In the genomic region with DNA sequence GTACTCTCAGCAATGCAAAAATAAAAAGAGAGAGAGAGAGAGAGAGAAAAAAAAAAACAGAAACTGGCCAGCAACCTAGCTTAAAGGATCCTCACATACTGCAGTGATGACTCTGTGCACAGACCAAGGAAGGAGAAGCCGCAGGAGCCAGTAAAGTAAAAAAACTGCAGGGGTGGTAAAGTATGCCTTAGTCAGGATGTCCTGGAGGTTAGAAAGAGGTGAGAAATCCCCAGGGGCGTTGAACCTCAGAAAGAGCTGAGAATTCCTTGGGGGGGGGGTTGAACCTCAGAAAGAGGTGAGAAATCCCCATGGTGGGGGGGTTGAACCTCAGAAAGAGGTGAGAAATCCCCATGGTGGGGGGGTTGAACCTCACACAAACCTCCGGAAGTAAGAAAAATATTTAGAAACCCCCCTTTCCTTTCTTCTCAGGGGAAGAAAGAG, we compare ENCODE assay signal across 8 cellular contexts. TPM values are rescaled to one million over a fixed set of nuclear protein-coding genes. Genes with fewer than 3 reads are reported as not detected.
DNase-seq lines count a peak whose midpoint lies in the region; ATAC-seq lines count a peak whose summit lies in the region.

No MANE protein-coding gene starts in this region.

- H4K91ac ChIP-seq in mesenchymal stem cell (ENCODE audit: low read length), result no peak overlapping the region

- ATAC-seq in HG02759 (IDR thresholded peaks at IDR 0.05; ENCODE audit: unreplicated experiment), result peak; percentile 65
- peak; percentile 78 to 95 for ATAC-seq in activated naive CD4-positive, alpha-beta T cell treated with anti-CD3 and anti-CD28 coated beads, Interleukin-2, amount 50 U/mL, for 72 hours

- H2BK15ac ChIP-seq in mesenchymal stem cell (ENCODE audit: low read depth, poor library complexity, severe bottlenecking), result no peak overlapping the region

- no peak overlapping the region for H2BK120ac ChIP-seq in mesenchymal stem cell (ENCODE audit: low read depth, low read length)

- WGBS in mesenchymal stem cell, result 0% methylated on average over 1 of the region's 3 CpGs

- no peak overlapping the region for H3K4me3 ChIP-seq in mesenchymal stem cell (ENCODE audit: insufficient read depth in 1 of 2, low read depth in 1 of 2, low read length in 2 of 2)

- peak overlapping the region; percentile 49 for H3K4me2 ChIP-seq in mesenchymal stem cell (ENCODE audit: low read length, poor library complexity, severe bottlenecking)

- H4K8ac ChIP-seq in mesenchymal stem cell (ENCODE audit: low read length), result no peak overlapping the region

- no peak overlapping the region for H2AK5ac ChIP-seq in mesenchymal stem cell (ENCODE audit: low read length, severe bottlenecking)

- H3K79me1 ChIP-seq in mesenchymal stem cell (replicated peaks; ENCODE audit: low read length, poor library complexity, severe bottlenecking), result no peaks in the 10 kb centered on the region

- H3K9me3 Mint-ChIP-seq in activated naive CD4-positive, alpha-beta T cell treated with anti-CD3 and anti-CD28 coated beads, Interleukin-2, amount 50 U/mL, for 72 hours, result no peaks in the 10 kb centered on the region

- H3K27me3 ChIP-seq in mesenchymal stem cell (ENCODE audit: control insufficient read depth in 1 of 2, insufficient read depth in 1 of 2, low read length in 2 of 2), result peaks cover 0 to 18% of the 10 kb centered on the region in 2 experiments

- H3K18ac ChIP-seq in mesenchymal stem cell (ENCODE audit: low read depth in 1 of 2, low read length in 2 of 2), result no peak overlapping the region

- no peaks in the 10 kb centered on the region for H3K36me3 ChIP-seq in mesenchymal stem cell (ENCODE audit: control insufficient read depth in 1 of 2, insufficient read depth in 2 of 2, low read depth in 1 of 2, low read length in 2 of 2)

- H2BK12ac ChIP-seq in mesenchymal stem cell (ENCODE audit: low read length in 2 of 2), result no peak overlapping the region

- no peak overlapping the region for H2BK5ac ChIP-seq in mesenchymal stem cell (ENCODE audit: low read depth, low read length, poor library complexity, severe bottlenecking)

- H3K23ac ChIP-seq in mesenchymal stem cell (ENCODE audit: low read length in 2 of 2), result no peak overlapping the region

- H2AFZ ChIP-seq in mesenchymal stem cell (ENCODE audit: low read depth, low read length), result no peak overlapping the region

- peak overlapping the region; percentile 97 for H3K27ac ChIP-seq in mesenchymal stem cell (ENCODE audit: low read length, poor library complexity, severe bottlenecking)

- peak overlapping the region in 1 of 2 donors; percentile 83 for H3K27ac Mint-ChIP-seq in activated naive CD4-positive, alpha-beta T cell treated with anti-CD3 and anti-CD28 coated beads, Interleukin-2, amount 50 U/mL, for 72 hours

- peak; percentile 53 for DNase-seq in EL
- DNase-seq in activated naive CD4-positive, alpha-beta T cell treated with anti-CD3 and anti-CD28 coated beads, Interleukin-2, amount 50 U/mL, for 72 hours (ENCODE audit: low spot score in 2 of 2), result peak in 1 of 2 donors; percentile 62
- DNase-seq in mesenchymal stem cell, result peak; percentile 44
- DNase-seq in NCI-H1694 treated with DMSO at 0.1 percent for 48 hours (lab: John Stamatoyannopoulos, UW), result no peak
- DNase-seq in SW 1271 (lab: John Stamatoyannopoulos, UW), result no peak
- DNase-seq in cardiac septum (ENCODE audit: low spot score), result no peak
- DNase-seq in midbrain (lab: John Stamatoyannopoulos, UW), result no peak

- no peak overlapping the region for H3K4ac ChIP-seq in mesenchymal stem cell (ENCODE audit: low read depth in 1 of 2, low read length in 2 of 2)

- no peaks in the 10 kb centered on the region for H3K4me1 ChIP-seq in mesenchymal stem cell (ENCODE audit: control insufficient read depth, insufficient read depth, low read depth, low read length)

- no peak overlapping the region for H3K14ac ChIP-seq in mesenchymal stem cell (ENCODE audit: low read length in 2 of 2)

- no peaks in the 10 kb centered on the region for H3K36me3 Mint-ChIP-seq in activated naive CD4-positive, alpha-beta T cell treated with anti-CD3 and anti-CD28 coated beads, Interleukin-2, amount 50 U/mL, for 72 hours

- H3K9ac ChIP-seq in mesenchymal stem cell (ENCODE audit: low read length), result peak overlapping the region; percentile 81

- no peaks in the 10 kb centered on the region for H3K9me3 ChIP-seq in mesenchymal stem cell (ENCODE audit: control insufficient read depth, low read length)

- intact Hi-C loops in cardiac septum (cut with DNase I), result no loop called here

RNA-seq across cellular contexts. Expression of gene MAGEA9, which starts 48.0 kb away (rescaled TPM):
- total RNA-seq in activated naive CD4-positive, alpha-beta T cell treated with anti-CD3 and anti-CD28 coated beads, Interleukin-2, amount 50 U/mL, for 72 hours, result not detected
- polyA plus RNA-seq in mesenchymal stem cell (2013, experiment 1 of 2), result not detected
- not detected for polyA plus RNA-seq in mesenchymal stem cell (2013, experiment 2 of 2)
- total RNA-seq in cardiac septum, result not detected

RNA-seq across cellular contexts. Expression of gene MAGEA8, which starts 51.2 kb away (rescaled TPM):
- total RNA-seq in activated naive CD4-positive, alpha-beta T cell treated with anti-CD3 and anti-CD28 coated beads, Interleukin-2, amount 50 U/mL, for 72 hours, result not detected
- not detected for polyA plus RNA-seq in mesenchymal stem cell (2013, experiment 1 of 2)
- polyA plus RNA-seq in mesenchymal stem cell (2013, experiment 2 of 2), result not detected
- total RNA-seq in cardiac septum, result not detected

RNA-seq across cellular contexts. Expression of gene HSFX1, which starts 55.9 kb away (rescaled TPM):
- under 1 TPM; 0.11 to 0.72 TPM for total RNA-seq in activated naive CD4-positive, alpha-beta T cell treated with anti-CD3 and anti-CD28 coated beads, Interleukin-2, amount 50 U/mL, for 72 hours
- 0.22 TPM for polyA plus RNA-seq in mesenchymal stem cell (2013, experiment 1 of 2)
- 0.14 TPM for polyA plus RNA-seq in mesenchymal stem cell (2013, experiment 2 of 2)
- total RNA-seq in cardiac septum, result 2.0 TPM

Comparison
In these comparisons a context has a peak if more than half of its experiments do, and no peak if none do; other contexts are left out.
1. DNase-seq: peak in EL (single experiment) and mesenchymal stem cell (single experiment); none in NCI-H1694 treated with DMSO at 0.1 percent for 48 hours (single experiment), SW 1271 (0 of 2), cardiac septum (single experiment) and midbrain (single experiment).